In the genomic region with DNA sequence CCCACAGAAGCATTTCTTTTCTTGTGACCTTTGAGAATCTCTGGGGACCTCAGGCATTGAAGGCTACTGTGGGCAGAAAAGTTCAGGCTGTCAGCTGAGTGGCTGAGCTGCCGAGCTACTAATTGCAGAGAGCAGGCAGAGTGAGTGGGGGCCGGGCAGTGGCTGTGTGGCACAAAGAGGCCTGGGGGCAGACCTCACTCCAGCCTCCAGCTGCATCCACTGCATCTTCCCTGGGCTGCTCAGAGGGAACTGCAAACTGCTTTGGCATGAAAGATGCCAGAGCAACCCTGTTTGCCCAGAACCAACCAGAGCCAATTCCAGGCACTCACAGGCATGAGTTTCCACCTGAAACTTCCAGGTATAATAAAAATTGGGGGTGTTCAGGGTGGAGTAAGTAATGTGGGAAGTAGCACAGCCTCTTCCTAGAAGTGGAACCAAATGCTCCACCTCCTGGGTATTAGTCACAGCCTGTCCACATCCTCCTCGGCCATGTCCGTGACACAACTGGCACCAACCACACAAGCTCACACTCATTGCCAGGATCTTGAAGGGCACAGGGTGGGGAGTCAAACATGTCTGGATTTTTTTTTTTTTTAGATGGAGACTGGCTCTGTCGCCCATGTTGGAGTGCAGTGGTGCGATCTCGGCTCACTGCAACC, we compare ENCODE assay signal across 15 cellular contexts.
A peak's percentile ranks its signal among the peaks of the same experiment; 100 is the strongest.
DNase-seq lines count a peak whose midpoint lies in the region; FAIRE-seq and TF ChIP-seq lines count a peak whose summit lies in the region.
"Had no signal": no experiment of that assay in that cellular context is flagged by ENCODE, and none has a peak within 500 bp of the region (broad histone marks: within the 10 kb centered on the region; RNA-seq: fewer than 3 reads in every experiment).

No MANE protein-coding gene starts in this region.

- H4K20me1 ChIP-seq in BLaER1 = no peaks in the 10 kb centered on the region
- no peaks in the 10 kb centered on the region for H4K20me1 ChIP-seq in endothelial cell of umbilical vein (replicated peaks; ENCODE audit: control insufficient read depth, extremely low read depth, insufficient read depth, low read length)

- H3K36me3 ChIP-seq in BLaER1 (no peaks in the 10 kb centered on the region), endothelial cell of umbilical vein (ENCODE audit: control insufficient read depth in 2 of 2, extremely low read depth in 1 of 2, insufficient read depth in 2 of 2, low read length in 2 of 2) (no peaks in the 10 kb centered on the region)
- H3K36me3 ChIP-seq: heart right ventricle had no signal

- dilution Hi-C loops in endothelial cell of umbilical vein (cut with MboI; ENCODE audit: extremely low pct_ligation_motif_present, low sequenced_read_pairs) = no loop called here

- peaks cover 4% of the 10 kb centered on the region for H3K9me3 Mint-ChIP-seq in type B pancreatic cell
- H3K9me3 Mint-ChIP-seq: natural killer cell treated with Interleukin-12 subunit alpha and Interleukin-12 subunit beta and Interleukin-15 and Interleukin-18, amount 100 ng/mL, for 72 hours had no signal

- H3K27me3 ChIP-seq in BLaER1 = no peaks in the 10 kb centered on the region
- H3K27me3 ChIP-seq in endothelial cell of umbilical vein (ENCODE audit: control insufficient read depth in 2 of 2, insufficient read depth in 2 of 2, low read length in 2 of 2) = no peaks in the 10 kb centered on the region
- H3K27me3 ChIP-seq: body of pancreas, testis had no signal

- no peaks in the 10 kb centered on the region for H3K9me3 ChIP-seq in BLaER1
- no peaks in the 10 kb centered on the region for H3K9me3 ChIP-seq in endothelial cell of umbilical vein (replicated peaks; ENCODE audit: control insufficient read depth, insufficient read depth, low read length)
- H3K9me3 ChIP-seq: body of pancreas, Caco-2, testis had no signal

- DNase-seq in M059J (ENCODE audit: low read depth) (peak; percentile 92), endothelial cell of umbilical vein (ENCODE audit: low read depth, low spot score) (peak; percentile 21), myocyte (ENCODE audit: low read depth) (peak; percentile 56), type B pancreatic cell (ENCODE audit: extremely low spot score, unreplicated experiment) (no peak), KBM-7 (no peak), DMS153 treated with DMSO at 0.1 percent for 48 hours (lab: John Stamatoyannopoulos, UW; ENCODE audit: unreplicated experiment) (no peak), OCI-M1 (lab: John Stamatoyannopoulos, UW) (no peak)
- DNase-seq: Caco-2; heart right ventricle; NCI-H524 treated with DMSO at 0.1 percent for 48 hours; stimulated activated CD4-positive, alpha-beta T cell treated with anti-CD3 and anti-CD28 coated beads, Interleukin-4, amount 100 ng/mL, for 24 hours; testis had no signal

- intact Hi-C loops in endothelial cell of umbilical vein (cut with micrococcal nuclease) = no loop called here

- no peaks in the 10 kb centered on the region for H3K9me1 ChIP-seq in endothelial cell of umbilical vein (replicated peaks; ENCODE audit: control insufficient read depth, extremely low read depth, insufficient read depth, low read length)

- no TSS peak for BruUV-seq in endothelial cell of umbilical vein (replicated peaks; lab: Mats Ljungman, UMichigan)

- H2AFZ ChIP-seq in endothelial cell of umbilical vein (ENCODE audit: low read depth, low read length) = peak overlapping the region; percentile 69

- H3K4me1 ChIP-seq in BLaER1 (peaks cover 17% of the 10 kb centered on the region), endothelial cell of umbilical vein (ENCODE audit: control insufficient read depth, extremely low read depth, insufficient read depth, low read length) (peaks cover 2% of the 10 kb centered on the region)
- H3K4me1 ChIP-seq: body of pancreas, Caco-2, testis had no signal

- H3K4me2 ChIP-seq in BLaER1 (0 out of 2 replicates have a peak overlapping the region, but pooled peaks have one; percentile 9), endothelial cell of umbilical vein (ENCODE audit: insufficient read depth, low read length) (no peak overlapping the region)

- no peak overlapping the region for H3K27ac Mint-ChIP-seq in type B pancreatic cell
- H3K27ac Mint-ChIP-seq: natural killer cell treated with Interleukin-12 subunit alpha and Interleukin-12 subunit beta and Interleukin-15 and Interleukin-18, amount 100 ng/mL, for 72 hours had no signal

- no peak overlapping the region for H3K9ac ChIP-seq in BLaER1
- no peak overlapping the region for H3K9ac ChIP-seq in endothelial cell of umbilical vein (replicated peaks; ENCODE audit: extremely low read depth, insufficient read depth, low read length)

- TF ChIP-seq POLR2A in endothelial cell of umbilical vein (IDR thresholded peaks at IDR 0.05; ENCODE audit: low read depth, low read length) = no peak

- in situ Hi-C loops in KBM-7 (cut with MboI; ENCODE audit: low pct_unique_long_range_greater_than_20kb, low sequenced_read_pairs) = no loop called here

- no peaks in the 10 kb centered on the region for H3K36me3 Mint-ChIP-seq in type B pancreatic cell
- H3K36me3 Mint-ChIP-seq: natural killer cell treated with Interleukin-12 subunit alpha and Interleukin-12 subunit beta and Interleukin-15 and Interleukin-18, amount 100 ng/mL, for 72 hours had no signal

- peak; percentile 49 for FAIRE-seq in endothelial cell of umbilical vein (lab: Jason Lieb, UNC)

- no peaks in the 10 kb centered on the region for H3K79me2 ChIP-seq in endothelial cell of umbilical vein (ENCODE audit: control insufficient read depth, insufficient read depth, low read length)

- H3K4me1 Mint-ChIP-seq in type B pancreatic cell (ENCODE audit: unreplicated experiment) = peaks cover 26% of the 10 kb centered on the region

- TF ChIP-seq CTCF in endothelial cell of umbilical vein (IDR thresholded peaks at IDR 0.05; ENCODE audit: extremely low read depth in 1 of 2, insufficient read depth in 1 of 2, low read depth in 1 of 2, low read length in 2 of 2) (no peak), type B pancreatic cell (conservative IDR thresholded peaks at IDR 0.05) (no peak)

- POLR2A ChIA-PET in endothelial cell of umbilical vein (lab: Charles Lee) = no interaction called here

- H3K27me3 Mint-ChIP-seq in type B pancreatic cell = peaks cover 10% of the 10 kb centered on the region
- H3K27me3 Mint-ChIP-seq: natural killer cell treated with Interleukin-12 subunit alpha and Interleukin-12 subunit beta and Interleukin-15 and Interleukin-18, amount 100 ng/mL, for 72 hours had no signal

- H3K27ac ChIP-seq in BLaER1 (no peak overlapping the region), endothelial cell of umbilical vein (ENCODE audit: insufficient read depth, low read depth, low read length) (no peak overlapping the region)
- H3K27ac ChIP-seq: body of pancreas, testis had no signal

- H3K4me3 ChIP-seq in BLaER1 (no peak overlapping the region), endothelial cell of umbilical vein (replicated peaks in 1 of 3; ENCODE audit: insufficient read depth in 1 of 3, low read depth in 1 of 3, low read length in 3 of 3) (no peak overlapping the region)
- H3K4me3 ChIP-seq: body of pancreas, heart right ventricle, testis had no signal

- CTCF ChIA-PET in endothelial cell of umbilical vein (lab: Charles Lee) = no interaction called here

- H3K4me3 Mint-ChIP-seq in type B pancreatic cell = no peak overlapping the region
- H3K4me3 Mint-ChIP-seq: natural killer cell treated with Interleukin-12 subunit alpha and Interleukin-12 subunit beta and Interleukin-15 and Interleukin-18, amount 100 ng/mL, for 72 hours had no signal

TF ChIP-seq in endothelial cell of umbilical vein, 7 proteins besides CTCF, POLR2A, EP300 and RAD21:
- TF ChIP-seq POLR2AphosphoS5 (IDR thresholded peaks at IDR 0.05; ENCODE audit: insufficient read depth, low read depth, low read length) = no peak
- no peak for TF ChIP-seq EZH2 (IDR thresholded peaks at IDR 0.05; ENCODE audit: borderline replicate concordance, low read depth, low read length, severe bottlenecking)
- no peak for TF ChIP-seq MYC (IDR thresholded peaks at IDR 0.05; ENCODE audit: low read depth, low read length)
- TF ChIP-seq JUN (IDR thresholded peaks at IDR 0.05; ENCODE audit: borderline replicate concordance, insufficient read depth, insufficient read length, low read depth) = no peak
- no peak for TF ChIP-seq GATA2 (IDR thresholded peaks at IDR 0.05; ENCODE audit: insufficient read depth, insufficient read length, low read depth, low read length)
- TF ChIP-seq FOS (IDR thresholded peaks at IDR 0.05; ENCODE audit: borderline replicate concordance, insufficient read depth, low read length) = no peak
- TF ChIP-seq, protein P1, sequence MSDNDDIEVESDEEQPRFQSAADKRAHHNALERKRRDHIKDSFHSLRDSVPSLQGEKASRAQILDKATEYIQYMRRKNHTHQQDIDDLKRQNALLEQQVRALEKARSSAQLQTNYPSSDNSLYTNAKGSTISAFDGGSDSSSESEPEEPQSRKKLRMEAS (IDR thresholded peaks at IDR 0.05; ENCODE audit: insufficient read depth, insufficient read length) = no peak
TF ChIP-seq in endothelial cell of umbilical vein: peak in this region for 0.

Comparison
In these comparisons a context has a peak if more than half of its experiments do, and no peak if none do; other contexts are left out.
1. DNase-seq: peak in M059J (single experiment), endothelial cell of umbilical vein (single experiment) and myocyte (single experiment); none in type B pancreatic cell (single experiment), KBM-7 (single experiment), DMS153 treated with DMSO at 0.1 percent for 48 hours (single experiment) and OCI-M1 (single experiment).